19 cellular contexts compared by ENCODE assay signal in the genomic region with DNA sequence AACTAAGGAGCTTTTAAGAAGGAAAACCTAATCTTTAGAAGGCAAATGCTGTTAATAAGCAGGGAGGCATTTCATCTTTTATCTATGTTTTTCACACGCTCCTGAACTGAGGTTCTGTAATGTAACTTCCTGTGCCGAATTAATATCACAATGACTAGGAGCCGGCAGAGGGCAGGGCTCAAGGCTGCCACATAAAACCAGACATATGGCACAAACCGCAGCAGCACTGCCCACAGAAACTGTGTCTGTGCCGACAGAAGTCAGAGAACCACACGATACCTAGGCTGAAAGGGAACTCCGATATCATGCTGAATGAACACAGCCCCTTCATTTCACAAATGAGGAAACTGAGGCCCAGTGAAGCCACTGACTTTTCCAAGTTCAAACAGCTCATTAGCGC.
"Had no signal": no experiment of that assay in that cellular context is flagged by ENCODE, and none has a peak within 500 bp of the region (broad histone marks: within the 10 kb centered on the region; RNA-seq: fewer than 3 reads in every experiment).

No MANE protein-coding gene starts in this region.

- H3K4me3 Mint-ChIP-seq: activated CD8-positive, alpha-beta T cell treated with anti-CD3 and anti-CD28 coated beads, Interleukin-2, amount 10 ng/mL, durations not matched to agents 7 days and 5 days; activated naive CD4-positive, alpha-beta T cell treated with anti-CD3 and anti-CD28 coated beads for 36 hours; naive thymus-derived CD4-positive, alpha-beta T cell; T-helper 2 cell treated with Interferon-gamma antibody and Interleukin-4, amounts not matched to agents 5 μg/mL and 100 μg/mL, for 36 hours had no signal

- H3K27ac Mint-ChIP-seq: activated CD8-positive, alpha-beta T cell treated with anti-CD3 and anti-CD28 coated beads, Interleukin-2, amount 10 ng/mL, durations not matched to agents 7 days and 5 days; activated naive CD4-positive, alpha-beta T cell treated with anti-CD3 and anti-CD28 coated beads for 36 hours; T-helper 2 cell treated with Interferon-gamma antibody and Interleukin-4, amounts not matched to agents 5 μg/mL and 100 μg/mL, for 36 hours had no signal

- H3K27me3 ChIP-seq: sigmoid colon, thyroid gland had no signal

- H3K4me1 ChIP-seq: psoas muscle, sigmoid colon had no signal

- H3K27me3 Mint-ChIP-seq: naive thymus-derived CD4-positive, alpha-beta T cell had no signal

- H3K36me3 ChIP-seq: sigmoid colon, thyroid gland had no signal

- DNase-seq: activated CD4-positive, alpha-beta T cell treated with anti-CD3 and anti-CD28 coated beads for 4 hours; activated CD8-positive, alpha-beta memory T cell treated with anti-CD3 and anti-CD28 coated beads, Interleukin-2, amount 50 U/mL, for 48 hours; activated CD8-positive, alpha-beta T cell treated with anti-CD3 and anti-CD28 coated beads, Interleukin-2, amount 10 ng/mL, durations not matched to agents 7 days and 5 days; activated naive CD4-positive, alpha-beta T cell treated with anti-CD3 and anti-CD28 coated beads for 36 hours; cortex of kidney; effector memory CD4-positive, alpha-beta T cell; naive thymus-derived CD4-positive, alpha-beta T cell; occipital lobe; psoas muscle; sigmoid colon; stimulated activated CD4-positive, alpha-beta T cell treated with anti-CD3 and anti-CD28 coated beads, Interleukin-12 subunit alpha, Interleukin-12 subunit beta, amount 100 ng/mL, for 4 hours; stimulated activated CD4-positive, alpha-beta T cell treated with anti-CD3 and anti-CD28 coated beads, Interleukin-2, amount 100 ng/mL, for 48 hours; stimulated activated CD8-positive, alpha-beta memory T cell treated with anti-CD3 and anti-CD28 coated beads, Interleukin-4, amount 100 ng/mL, for 48 hours; thyroid gland had no signal

- ATAC-seq: activated CD8-positive, alpha-beta T cell treated with anti-CD3 and anti-CD28 coated beads, Interleukin-2, amount 10 ng/mL, durations not matched to agents 7 days and 5 days; naive thymus-derived CD4-positive, alpha-beta T cell; psoas muscle had no signal

- H3K9me3 ChIP-seq: psoas muscle, sigmoid colon, thyroid gland had no signal

- H3K9me3 Mint-ChIP-seq: activated naive CD4-positive, alpha-beta T cell treated with anti-CD3 and anti-CD28 coated beads for 36 hours; naive thymus-derived CD4-positive, alpha-beta T cell; T-helper 2 cell treated with Interferon-gamma antibody and Interleukin-4, amounts not matched to agents 5 μg/mL and 100 μg/mL, for 36 hours had no signal

- H3K27ac ChIP-seq: psoas muscle, sigmoid colon, thyroid gland, VCaP had no signal

- FAIRE-seq: astrocyte, urothelium cell line had no signal

- H3K4me3 ChIP-seq: lung, psoas muscle, sigmoid colon, thyroid gland had no signal
